ENCODE assay signal across 23 cellular contexts in the genomic region with DNA sequence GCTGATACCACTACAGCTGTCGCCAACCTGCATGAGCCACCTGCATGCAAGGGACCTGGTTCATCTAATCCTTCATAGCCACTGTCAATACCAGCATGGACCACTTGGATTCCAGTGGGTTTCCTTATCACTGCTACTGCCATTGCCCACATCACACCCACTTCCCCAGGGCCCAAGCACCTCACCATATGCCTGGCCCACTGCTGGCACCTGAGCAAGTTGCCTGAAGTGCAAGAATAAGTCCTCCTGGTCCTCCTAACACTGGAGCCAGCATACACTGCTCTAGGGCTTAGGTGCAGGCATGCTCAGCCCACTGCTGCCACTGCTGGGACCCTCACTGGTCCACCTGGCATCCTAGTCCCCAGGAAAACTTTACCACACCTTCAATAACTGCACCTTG.
DNase-seq lines count a peak whose midpoint lies in the region; ATAC-seq, FAIRE-seq and TF ChIP-seq lines count a peak whose summit lies in the region.
"Had no signal": no experiment of that assay in that cellular context is flagged by ENCODE, and none has a peak within 500 bp of the region (broad histone marks: within the 10 kb centered on the region; RNA-seq: fewer than 3 reads in every experiment).

No MANE protein-coding gene starts in this region.

- H2AFZ ChIP-seq in H9 (ENCODE audit: low read length), result no peak overlapping the region
- no peak overlapping the region for H2AFZ ChIP-seq in H1 (ENCODE audit: low read length)
- H2AFZ ChIP-seq in neuronal stem cell (ENCODE audit: low read length), result no peak overlapping the region

- H3K18ac ChIP-seq in H9 (ENCODE audit: insufficient read length, low read depth, low read length), result no peak overlapping the region
- H3K18ac ChIP-seq in H1 (ENCODE audit: extremely low read depth, low read length), result no peak overlapping the region
- H3K18ac ChIP-seq in neuronal stem cell (ENCODE audit: low read length), result no peak overlapping the region

- no peak overlapping the region for H3K4me2 ChIP-seq in H9 (ENCODE audit: insufficient read depth, insufficient read length, low read length)
- H3K4me2 ChIP-seq in H1 (ENCODE audit: insufficient read depth in 1 of 2, low read depth in 2 of 2, low read length in 2 of 2), result no peak overlapping the region
- no peak overlapping the region for H3K4me2 ChIP-seq in neuronal stem cell (ENCODE audit: insufficient read depth, low read length, poor library complexity, severe bottlenecking)
- H3K4me2 ChIP-seq: A549, BLaER1 had no signal

- H3K56ac ChIP-seq in H9 (ENCODE audit: insufficient read length, low read depth, low read length) (no peak overlapping the region), H1 (replicated peaks; ENCODE audit: insufficient read length, low read depth, low read length) (no peak overlapping the region)

- H3K36me3 ChIP-seq in H1 (ENCODE audit: control insufficient read depth in 2 of 4, insufficient read depth in 4 of 4, low read length in 3 of 4), result no peaks in the 10 kb centered on the region
- H3K36me3 ChIP-seq in neuronal stem cell (replicated peaks in 1 of 2; ENCODE audit: control insufficient read depth in 2 of 2, insufficient read depth in 2 of 2, low read length in 2 of 2), result no peaks in the 10 kb centered on the region
- H3K36me3 ChIP-seq: BE2C, BLaER1 had no signal

- no peaks in the 10 kb centered on the region for H3K23me2 ChIP-seq in H9 (ENCODE audit: insufficient read length, low read depth, low read length, poor library complexity, severe bottlenecking)
- H3K23me2 ChIP-seq in H1 (ENCODE audit: low read depth, low read length), result no peaks in the 10 kb centered on the region

- no peak overlapping the region for H2BK20ac ChIP-seq in H9 (ENCODE audit: low read depth, low read length, poor library complexity, severe bottlenecking)
- H2BK20ac ChIP-seq in H1 (ENCODE audit: low read length), result no peak overlapping the region

- H3K4me3 Mint-ChIP-seq in H9, result no peak overlapping the region
- H3K4me3 Mint-ChIP-seq in CD4-positive, alpha-beta T cell, result no peak overlapping the region
- no peak overlapping the region for H3K4me3 Mint-ChIP-seq in activated CD8-positive, alpha-beta memory T cell treated with anti-CD3 and anti-CD28 coated beads, Interleukin-2, amount 10 ng/mL, durations not matched to agents 7 days and 5 days
- H3K4me3 Mint-ChIP-seq: CD14-positive monocyte; CD4-positive, CD25-positive, alpha-beta regulatory T cell; CD8-positive, alpha-beta T cell had no signal

- H2BK12ac ChIP-seq in H9 (ENCODE audit: insufficient read length, low read depth, low read length) (no peak overlapping the region), H1 (ENCODE audit: low read depth, low read length) (0 out of 2 replicates have a peak overlapping the region, but pooled peaks have one; percentile 27), neuronal stem cell (ENCODE audit: low read length) (no peak overlapping the region)

- no peaks in the 10 kb centered on the region for H3K27me3 ChIP-seq in H9 (ENCODE audit: insufficient read depth, low read length)
- no peaks in the 10 kb centered on the region for H3K27me3 ChIP-seq in H1 (replicated peaks in 1 of 4; ENCODE audit: control insufficient read depth in 3 of 4, extremely low read depth in 1 of 4, insufficient read depth in 3 of 4, low read length in 3 of 4)
- peaks cover 0 to 2% (median 0%) of the 10 kb centered on the region in 3 experiments for H3K27me3 ChIP-seq in neuronal stem cell (ENCODE audit: control insufficient read depth in 3 of 3, insufficient read depth in 3 of 3, low read depth in 1 of 3, low read length in 3 of 3)
- no peaks in the 10 kb centered on the region for H3K27me3 ChIP-seq in CD4-positive, alpha-beta T cell (ENCODE audit: control insufficient read depth, insufficient read depth, low read length)
- H3K27me3 ChIP-seq: BE2C, BLaER1 had no signal

- H4K20me1 ChIP-seq in H9 (ENCODE audit: control insufficient read depth, insufficient read depth, insufficient read length) (no peaks in the 10 kb centered on the region), H1 (replicated peaks in 1 of 2; ENCODE audit: control insufficient read depth in 1 of 2, insufficient read depth in 2 of 2, low read length in 2 of 2) (no peaks in the 10 kb centered on the region)
- H4K20me1 ChIP-seq: BLaER1 had no signal

- no peak overlapping the region for H2BK5ac ChIP-seq in H9 (ENCODE audit: insufficient read length, low read length)
- no peak overlapping the region for H2BK5ac ChIP-seq in H1 (ENCODE audit: low read depth, low read length)
- H2BK5ac ChIP-seq in neuronal stem cell (ENCODE audit: low read length), result no peak overlapping the region

- no peak overlapping the region for H3T11ph ChIP-seq in H9 (ENCODE audit: low read length)

- no peak overlapping the region for H3K9ac ChIP-seq in H9 (ENCODE audit: extremely low read depth, insufficient read length, low read length)
- H3K9ac ChIP-seq in H1 (replicated peaks in 1 of 4; ENCODE audit: extremely low read depth in 1 of 4, low read depth in 3 of 4, low read length in 3 of 4), result no peak overlapping the region
- no peak overlapping the region for H3K9ac ChIP-seq in neuronal stem cell (ENCODE audit: low read depth, low read length, poor library complexity)
- H3K9ac ChIP-seq: BLaER1 had no signal

- H3K79me1 ChIP-seq in H9 (ENCODE audit: insufficient read depth, low read depth, low read length, poor library complexity, severe bottlenecking), result no peaks in the 10 kb centered on the region
- H3K79me1 ChIP-seq in H1 (ENCODE audit: low read depth, low read length), result no peaks in the 10 kb centered on the region
- H3K79me1 ChIP-seq in neuronal stem cell (ENCODE audit: low read depth, low read length), result no peaks in the 10 kb centered on the region

- intact Hi-C loops in CD4-positive, alpha-beta T cell (cut with DNase I, micrococcal nuclease), result no loop called here

- no peak overlapping the region for H3K14ac ChIP-seq in H9 (ENCODE audit: insufficient read depth, low read length)
- H3K14ac ChIP-seq in H1 (ENCODE audit: insufficient read length), result no peak overlapping the region
- H3K14ac ChIP-seq in neuronal stem cell (ENCODE audit: low read length), result peak overlapping the region; percentile 82

- H4K91ac ChIP-seq in H9 (ENCODE audit: insufficient read length, low read depth, low read length), result no peak overlapping the region
- no peak overlapping the region for H4K91ac ChIP-seq in H1 (replicated peaks; ENCODE audit: insufficient read length, low read length)
- no peak overlapping the region for H4K91ac ChIP-seq in neuronal stem cell (ENCODE audit: low read depth, low read length, poor library complexity)

- TF ChIP-seq RAD21 in H1 (IDR thresholded peaks at IDR 0.05 in 1 of 2, conservative IDR thresholded peaks at IDR 0.05 in 1 of 2; ENCODE audit: low read depth in 2 of 2, low read length in 2 of 2), result no peak

- no peak for ATAC-seq in CD4-positive, alpha-beta T cell (ENCODE audit: poor library complexity)
- no peak for ATAC-seq in HG02571 (IDR thresholded peaks at IDR 0.05; ENCODE audit: unreplicated experiment)
- ATAC-seq in activated CD8-positive, alpha-beta memory T cell treated with anti-CD3 and anti-CD28 coated beads, Interleukin-2, amount 10 ng/mL, durations not matched to agents 7 days and 5 days, result no peak
- ATAC-seq: A549; CD8-positive, alpha-beta T cell had no signal

- no peak overlapping the region for H2BK120ac ChIP-seq in H9 (ENCODE audit: low read depth, low read length, poor library complexity, severe bottlenecking)
- H2BK120ac ChIP-seq in H1 (replicated peaks; ENCODE audit: low read depth, low read length), result no peak overlapping the region
- no peak overlapping the region for H2BK120ac ChIP-seq in neuronal stem cell (ENCODE audit: low read depth, low read length)

- no peak for DNase-seq in H9
- no peak for DNase-seq in H1 (ENCODE audit: low read depth in 1 of 2, low spot score in 2 of 2)
- DNase-seq in neuronal stem cell (ENCODE audit: low spot score), result no peak
- DNase-seq in CD4-positive, alpha-beta T cell, result no peak
- DNase-seq in activated CD8-positive, alpha-beta memory T cell treated with anti-CD3 and anti-CD28 coated beads, Interleukin-2, amount 10 ng/mL, durations not matched to agents 7 days and 5 days, result no peak
- DNase-seq: ACHN; BE2C; C1 segment of cervical spinal cord; Caco-2; Calu3; CD4-positive, CD25-positive, alpha-beta regulatory T cell; CD8-positive, alpha-beta T cell; DMS79 treated with DMSO at 0.1 percent for 48 hours; GF-D8 had no signal

- H2AK5ac ChIP-seq in H9 (ENCODE audit: insufficient read length, low read length) (no peak overlapping the region), H1 (ENCODE audit: low read depth, low read length) (0 out of 2 replicates have a peak overlapping the region, but pooled peaks have one; percentile 24), neuronal stem cell (ENCODE audit: low read depth, low read length) (no peak overlapping the region)

- no peak overlapping the region for H2BK15ac ChIP-seq in H9 (ENCODE audit: low read depth, low read length)
- no peak overlapping the region for H2BK15ac ChIP-seq in H1 (ENCODE audit: low read length)
- H2BK15ac ChIP-seq in neuronal stem cell (ENCODE audit: low read length), result no peak overlapping the region

- CTCF ChIA-PET in H1 (lab: Charles Lee; ENCODE audit: partially characterized antibody), result no interaction called here
- CTCF ChIA-PET in CD4-positive, alpha-beta T cell (lab: Charles Lee), result no interaction called here
- CTCF ChIA-PET in activated CD8-positive, alpha-beta memory T cell treated with anti-CD3 and anti-CD28 coated beads, Interleukin-2, amount 10 ng/mL, durations not matched to agents 7 days and 5 days (lab: Charles Lee), result no interaction called here

- TF ChIP-seq CTCF in H9 (conservative IDR thresholded peaks at IDR 0.05) (no peak), H1 (IDR thresholded peaks at IDR 0.05; ENCODE audit: control extremely low read depth in 1 of 3, insufficient read depth in 1 of 3, low read depth in 1 of 3, low read length in 3 of 3) (no peak)
- TF ChIP-seq CTCF in CD4-positive, alpha-beta T cell (IDR thresholded peaks at IDR 0.05), result no peak

- H3K9me3 Mint-ChIP-seq in H9, result peaks cover 5 to 15% of the 10 kb centered on the region in 2 experiments; a peak in 4 of 5 replicates
- peaks cover 11% of the 10 kb centered on the region for H3K9me3 Mint-ChIP-seq in CD4-positive, alpha-beta T cell
- peaks cover 19% of the 10 kb centered on the region for H3K9me3 Mint-ChIP-seq in activated CD8-positive, alpha-beta memory T cell treated with anti-CD3 and anti-CD28 coated beads, Interleukin-2, amount 10 ng/mL, durations not matched to agents 7 days and 5 days (ENCODE audit: low read depth)

- H3K27me3 Mint-ChIP-seq in H9 (ENCODE audit: low read depth), result no peaks in the 10 kb centered on the region
- no peaks in the 10 kb centered on the region for H3K27me3 Mint-ChIP-seq in CD4-positive, alpha-beta T cell
- no peaks in the 10 kb centered on the region for H3K27me3 Mint-ChIP-seq in activated CD8-positive, alpha-beta memory T cell treated with anti-CD3 and anti-CD28 coated beads, Interleukin-2, amount 10 ng/mL, durations not matched to agents 7 days and 5 days
- H3K27me3 Mint-ChIP-seq: CD4-positive, CD25-positive, alpha-beta regulatory T cell had no signal

- H3K4me3 ChIP-seq in H1 (ENCODE audit: extremely low read depth in 1 of 4, insufficient read depth in 2 of 4, low read depth in 3 of 4, low read length in 4 of 4), result no peak overlapping the region
- peak overlapping the region in 1 of 2 donors; percentile 44 for H3K4me3 ChIP-seq in neuronal stem cell (ENCODE audit: low read length in 2 of 2)
- H3K4me3 ChIP-seq: A549, BLaER1 had no signal

- H3K23ac ChIP-seq in H9 (ENCODE audit: insufficient read length, low read depth, low read length), result no peak overlapping the region
- no peak overlapping the region for H3K23ac ChIP-seq in H1 (ENCODE audit: insufficient read length)
- no peak overlapping the region for H3K23ac ChIP-seq in neuronal stem cell (ENCODE audit: low read depth, low read length, poor library complexity)

- H4K8ac ChIP-seq in H9 (replicated peaks; ENCODE audit: insufficient read length, low read depth, low read length), result no peak overlapping the region
- no peak overlapping the region for H4K8ac ChIP-seq in H1 (ENCODE audit: extremely low read depth, insufficient read depth, low read length)
- no peak overlapping the region for H4K8ac ChIP-seq in neuronal stem cell (ENCODE audit: low read depth, low read length)

- H3K79me2 ChIP-seq in H9 (ENCODE audit: insufficient read depth, low read length) (no peaks in the 10 kb centered on the region), H1 (ENCODE audit: control insufficient read depth in 1 of 2, insufficient read depth in 2 of 2, low read length in 2 of 2) (no peaks in the 10 kb centered on the region)

- no peak for TF ChIP-seq EP300 in H1 (IDR thresholded peaks at IDR 0.05; ENCODE audit: borderline replicate concordance in 1 of 2, low read depth in 2 of 2, low read length in 2 of 2)

- TF ChIP-seq POLR2A in H1 (IDR thresholded peaks at IDR 0.05; ENCODE audit: control extremely low read depth in 1 of 2, low read depth in 2 of 2, low read length in 2 of 2), result no peak

- no peak overlapping the region for H3K27ac Mint-ChIP-seq in H9
- no peak overlapping the region for H3K27ac Mint-ChIP-seq in CD4-positive, alpha-beta T cell
- no peak overlapping the region for H3K27ac Mint-ChIP-seq in activated CD8-positive, alpha-beta memory T cell treated with anti-CD3 and anti-CD28 coated beads, Interleukin-2, amount 10 ng/mL, durations not matched to agents 7 days and 5 days
- H3K27ac Mint-ChIP-seq: CD14-positive monocyte; CD4-positive, CD25-positive, alpha-beta regulatory T cell; CD8-positive, alpha-beta T cell had no signal

- H3K4ac ChIP-seq in H9 (ENCODE audit: low read depth, low read length) (no peak overlapping the region), H1 (replicated peaks; ENCODE audit: insufficient read length, low read depth, low read length) (no peak overlapping the region), neuronal stem cell (ENCODE audit: low read length) (no peak overlapping the region)

- H3K27ac ChIP-seq in H9 (ENCODE audit: insufficient read length, low read depth, low read length), result no peak overlapping the region
- H3K27ac ChIP-seq in H1 (ENCODE audit: low read depth, low read length), result no peak overlapping the region
- no peak overlapping the region for H3K27ac ChIP-seq in neuronal stem cell (replicated peaks; ENCODE audit: low read length)
- no peak overlapping the region for H3K27ac ChIP-seq in CD4-positive, alpha-beta T cell (ENCODE audit: low read depth, low read length)
- H3K27ac ChIP-seq: 22Rv1, A549, BLaER1 had no signal

- POLR2A ChIA-PET in H1 (lab: Charles Lee; ENCODE audit: partially characterized antibody), result no interaction called here
- POLR2A ChIA-PET in CD4-positive, alpha-beta T cell (lab: Charles Lee), result no interaction called here

- no CpG with 5 or more reads among the region's 1 CpG for WGBS in H9 (ENCODE audit: extremely low coverage, insufficient read length, low lambda C conversion rate)
- WGBS in H1 (ENCODE audit: extremely low coverage in 1 of 2, insufficient coverage in 1 of 2, insufficient read length in 1 of 2, insufficient replicate concordance in 2 of 2, low coverage in 1 of 2, low lambda C conversion rate in 2 of 2, missing lambda C conversion rate in 1 of 2), 2 experiments, result 62% methylated on average over 1 of the region's 1 CpG; no CpG with 5 or more reads in 1 of the 2 experiments
- WGBS in neuronal stem cell (ENCODE audit: extremely low coverage in 2 of 2, insufficient read length in 2 of 2, insufficient replicate concordance in 1 of 2), 2 donors, result no CpG with 5 or more reads among the region's 1 CpG

- peaks cover 0 to 12% (median 0%) of the 10 kb centered on the region in 3 experiments; a peak in 3 of 7 replicates for H3K36me3 Mint-ChIP-seq in H9 (ENCODE audit: insufficient read depth in 1 of 3, low read depth in 3 of 3)
- H3K36me3 Mint-ChIP-seq in CD4-positive, alpha-beta T cell (ENCODE audit: low read depth), result no peaks in the 10 kb centered on the region
- no peaks in the 10 kb centered on the region for H3K36me3 Mint-ChIP-seq in activated CD8-positive, alpha-beta memory T cell treated with anti-CD3 and anti-CD28 coated beads, Interleukin-2, amount 10 ng/mL, durations not matched to agents 7 days and 5 days
- H3K36me3 Mint-ChIP-seq: CD14-positive monocyte; CD4-positive, CD25-positive, alpha-beta regulatory T cell; CD8-positive, alpha-beta T cell had no signal

- H3K9me3 ChIP-seq in H9 (ENCODE audit: control insufficient read depth, low read depth, low read length) (no peaks in the 10 kb centered on the region), H1 (ENCODE audit: insufficient read depth in 2 of 2, low read depth in 1 of 2, low read length in 1 of 2) (no peaks in the 10 kb centered on the region), neuronal stem cell (replicated peaks in 1 of 2; ENCODE audit: control insufficient read depth in 2 of 2, insufficient read depth in 1 of 2, low read depth in 1 of 2, low read length in 2 of 2) (peaks cover 3 to 6% of the 10 kb centered on the region in 2 donors)
- H3K9me3 ChIP-seq in CD4-positive, alpha-beta T cell (ENCODE audit: control insufficient read depth, low read length), result peaks cover 9% of the 10 kb centered on the region
- H3K9me3 ChIP-seq: A549, BE2C, Caco-2 had no signal

- FAIRE-seq in H1 (lab: Jason Lieb, UNC), result no peak
- FAIRE-seq: A549, D721Med, G401.6, GM12891, GM19239 had no signal

- H3K4me1 Mint-ChIP-seq in H9, result 0 out of 4 replicates have a peak, but pooled peaks cover 0 to under 1% of the 10 kb centered on the region in 2 experiments
- no peaks in the 10 kb centered on the region for H3K4me1 Mint-ChIP-seq in CD4-positive, alpha-beta T cell (ENCODE audit: low read depth)
- no peaks in the 10 kb centered on the region for H3K4me1 Mint-ChIP-seq in activated CD8-positive, alpha-beta memory T cell treated with anti-CD3 and anti-CD28 coated beads, Interleukin-2, amount 10 ng/mL, durations not matched to agents 7 days and 5 days
- H3K4me1 Mint-ChIP-seq: CD14-positive monocyte; CD4-positive, CD25-positive, alpha-beta regulatory T cell had no signal

- no peaks in the 10 kb centered on the region for H3K4me1 ChIP-seq in H9 (ENCODE audit: insufficient read depth, low read length)
- H3K4me1 ChIP-seq in H1 (replicated peaks in 1 of 4; ENCODE audit: control insufficient read depth in 3 of 4, insufficient read depth in 4 of 4, low read length in 3 of 4), result no peaks in the 10 kb centered on the region
- no peaks in the 10 kb centered on the region for H3K4me1 ChIP-seq in neuronal stem cell (ENCODE audit: control insufficient read depth in 2 of 2, insufficient read depth in 1 of 2, low read depth in 1 of 2, low read length in 2 of 2)
- H3K4me1 ChIP-seq: A549, BE2C, BLaER1, Caco-2 had no signal

- H4K5ac ChIP-seq in H9 (ENCODE audit: insufficient read length, low read depth, low read length), result peak overlapping the region; percentile 26
- H4K5ac ChIP-seq in H1 (ENCODE audit: insufficient read length, low read depth, low read length), result no peak overlapping the region
